ENCODE assay signal across 8 cellular contexts in genomic region chr10:11036424-11037011, GRCh38. TPM values are rescaled to one million over a fixed set of nuclear protein-coding genes. Genes with fewer than 3 reads are reported as not detected.
DNase-seq lines count a peak whose midpoint lies in the region; ATAC-seq lines count a peak whose summit lies in the region.

No MANE protein-coding gene starts in this region.

- ATAC-seq in GM21367 (IDR thresholded peaks at IDR 0.05; ENCODE audit: unreplicated experiment) (no peak), GM21786 (IDR thresholded peaks at IDR 0.05; ENCODE audit: unreplicated experiment) (no peak), HG02885 (IDR thresholded peaks at IDR 0.05; ENCODE audit: poor library complexity, unreplicated experiment) (no peak)

- DNase-seq in GM04503 (ENCODE audit: low read depth) (peak; percentile 3), NCI-H460 (ENCODE audit: extremely low read depth, low read depth) (peak; percentile 19), epidermal melanocyte (ENCODE audit: insufficient read length, low spot score) (peak; percentile 51), non-pigmented ciliary epithelial cell (ENCODE audit: low read depth) (peak; percentile 6), NAMALWA (ENCODE audit: low spot score) (no peak)

RNA-seq across cellular contexts. Expression of gene CELF2, which starts 18.8 kb away (rescaled TPM):
- 0.14 and 0.27 TPM in 2 replicates for total RNA-seq in NCI-H460 (2014; rRNA removed; shearing (Covaris generic))
- polyA plus RNA-seq in NCI-H460 (2014; cell fraction: nucleus; rRNA removed), result 0.10 and 0.11 TPM in 2 replicates
